Comparison of ENCODE assay signal across 20 cellular contexts in genomic region chr3:123783811-123784210, GRCh38.
DNase-seq lines count a peak whose midpoint lies in the region; ATAC-seq and TF ChIP-seq lines count a peak whose summit lies in the region.
"Had no signal": no experiment of that assay in that cellular context is flagged by ENCODE, and none has a peak within 500 bp of the region (broad histone marks: within the 10 kb centered on the region; RNA-seq: fewer than 3 reads in every experiment).

No MANE protein-coding gene starts in this region.

- DNase-seq in HFFc6, result no peak
- DNase-seq in ascending aorta (ENCODE audit: low spot score in 2 of 2), result no peak
- DNase-seq in left lung, result no peak
- DNase-seq in activated naive CD8-positive, alpha-beta T cell treated with anti-CD3 and anti-CD28 coated beads for 36 hours, result no peak
- no peak for DNase-seq in NCI-H2081 (lab: John Stamatoyannopoulos, UW)
- DNase-seq: activated CD4-positive, alpha-beta T cell treated with anti-CD3 and anti-CD28 coated beads, Interleukin-2, amount 10 ng/mL, durations not matched to agents 24 days and 14 days; activated CD8-positive, alpha-beta memory T cell treated with anti-CD3 and anti-CD28 coated beads, Interleukin-2, amount 10 ng/mL, durations not matched to agents 7 days and 5 days; CD8-positive, alpha-beta memory T cell; effector CD4-positive, alpha-beta T cell; left cardiac atrium; NCI-H1417; thyroid gland had no signal

- H3K36me3 ChIP-seq in ascending aorta (peaks cover 0 to 10% of the 10 kb centered on the region in 2 donors), left lung (no peaks in the 10 kb centered on the region), rectal smooth muscle tissue (ENCODE audit: control insufficient read depth, insufficient read depth, low read length) (no peaks in the 10 kb centered on the region)
- H3K36me3 ChIP-seq: thyroid gland had no signal

- intact Hi-C loops in ascending aorta (cut with DNase I), result no loop called here
- intact Hi-C loops in left lung (cut with DNase I), result no loop called here

- H3K36me3 Mint-ChIP-seq in HFFc6 (ENCODE audit: low read depth), result peaks cover 73% of the 10 kb centered on the region
- H3K36me3 Mint-ChIP-seq in activated naive CD8-positive, alpha-beta T cell treated with anti-CD3 and anti-CD28 coated beads for 36 hours, result no peaks in the 10 kb centered on the region
- H3K36me3 Mint-ChIP-seq: activated CD8-positive, alpha-beta memory T cell treated with anti-CD3 and anti-CD28 coated beads, Interleukin-2, amount 10 ng/mL, durations not matched to agents 7 days and 5 days; activated naive CD4-positive, alpha-beta T cell treated with anti-CD3 and anti-CD28 coated beads, Interleukin-2, amount 50 U/mL, for 24 hours; CD8-positive, alpha-beta memory T cell had no signal

- no peak for ATAC-seq in left lung
- no peak for ATAC-seq in GM21526 (IDR thresholded peaks at IDR 0.05; ENCODE audit: low FRiP score, unreplicated experiment)
- ATAC-seq in GM18858 (IDR thresholded peaks at IDR 0.05; ENCODE audit: unreplicated experiment), result no peak
- ATAC-seq: activated CD8-positive, alpha-beta memory T cell treated with anti-CD3 and anti-CD28 coated beads, Interleukin-2, amount 10 ng/mL, durations not matched to agents 7 days and 5 days; esophagus mucosa; sciatic nerve; stimulated activated effector memory CD8-positive, alpha-beta T cell treated with anti-CD3 and anti-CD28 coated beads, Interleukin-12 subunit alpha, Interleukin-12 subunit beta, amount 100 ng/mL, for 72 hours had no signal

- H3K27me3 ChIP-seq in ascending aorta (no peaks in the 10 kb centered on the region), left lung (no peaks in the 10 kb centered on the region), rectal smooth muscle tissue (ENCODE audit: control insufficient read depth, insufficient read depth, low read length) (no peaks in the 10 kb centered on the region)
- H3K27me3 ChIP-seq: thyroid gland had no signal

- H3K4me1 ChIP-seq in ascending aorta (peaks cover 18 to 35% of the 10 kb centered on the region in 2 donors), left lung (peaks cover 8% of the 10 kb centered on the region in 2 donors), rectal smooth muscle tissue (ENCODE audit: control insufficient read depth, insufficient read depth, low read length) (peaks cover 34% of the 10 kb centered on the region)
- H3K4me1 ChIP-seq: thyroid gland had no signal

- TF ChIP-seq CTCF in HFFc6 (IDR thresholded peaks at IDR 0.05) (no peak), ascending aorta (IDR thresholded peaks at IDR 0.05) (no peak), left lung (IDR thresholded peaks at IDR 0.05) (no peak)

- H3K27me3 Mint-ChIP-seq in HFFc6 (ENCODE audit: insufficient read depth), result peaks cover 7% of the 10 kb centered on the region; the same call in 1 of the 2 replicates
- H3K27me3 Mint-ChIP-seq in activated naive CD8-positive, alpha-beta T cell treated with anti-CD3 and anti-CD28 coated beads for 36 hours, result peaks cover 4% of the 10 kb centered on the region

- H3K27ac Mint-ChIP-seq in HFFc6, result peak overlapping the region; percentile 40; the same call in 1 of the 2 replicates
- no peak overlapping the region for H3K27ac Mint-ChIP-seq in activated naive CD8-positive, alpha-beta T cell treated with anti-CD3 and anti-CD28 coated beads for 36 hours
- H3K27ac Mint-ChIP-seq: activated CD4-positive, alpha-beta T cell treated with anti-CD3 and anti-CD28 coated beads, Interleukin-2, amount 10 ng/mL, durations not matched to agents 24 days and 14 days; activated CD8-positive, alpha-beta memory T cell treated with anti-CD3 and anti-CD28 coated beads, Interleukin-2, amount 10 ng/mL, durations not matched to agents 7 days and 5 days; activated naive CD4-positive, alpha-beta T cell treated with anti-CD3 and anti-CD28 coated beads, Interleukin-2, amount 50 U/mL, for 24 hours; activated T-helper 1 cell treated with anti-CD3 and anti-CD28 coated beads, Interleukin-12 subunit alpha, Interleukin-12 subunit beta, Interleukin-2, Interleukin-4 antibody, amounts not matched to agents 30 ng/mL and 10 ng/mL and 1 ng/mL, durations not matched to agents 14 hours and 24 hours and 36 hours; CD8-positive, alpha-beta memory T cell; stimulated activated effector memory CD8-positive, alpha-beta T cell treated with anti-CD3 and anti-CD28 coated beads, Interleukin-12 subunit alpha, Interleukin-12 subunit beta, amount 100 ng/mL, for 72 hours had no signal

- H3K4me3 ChIP-seq in ascending aorta (no peak overlapping the region), left lung (no peak overlapping the region), rectal smooth muscle tissue (ENCODE audit: low read length) (no peak overlapping the region)
- H3K4me3 ChIP-seq: thyroid gland had no signal

- H3K4me3 Mint-ChIP-seq in HFFc6, result no peak overlapping the region
- H3K4me3 Mint-ChIP-seq in activated naive CD8-positive, alpha-beta T cell treated with anti-CD3 and anti-CD28 coated beads for 36 hours, result no peak overlapping the region
- H3K4me3 Mint-ChIP-seq: activated CD4-positive, alpha-beta T cell treated with anti-CD3 and anti-CD28 coated beads, Interleukin-2, amount 10 ng/mL, durations not matched to agents 24 days and 14 days; activated CD8-positive, alpha-beta memory T cell treated with anti-CD3 and anti-CD28 coated beads, Interleukin-2, amount 10 ng/mL, durations not matched to agents 7 days and 5 days; activated naive CD4-positive, alpha-beta T cell treated with anti-CD3 and anti-CD28 coated beads, Interleukin-2, amount 50 U/mL, for 24 hours; activated T-helper 1 cell treated with anti-CD3 and anti-CD28 coated beads, Interleukin-12 subunit alpha, Interleukin-12 subunit beta, Interleukin-2, Interleukin-4 antibody, amounts not matched to agents 30 ng/mL and 10 ng/mL and 1 ng/mL, durations not matched to agents 14 hours and 24 hours and 36 hours; CD8-positive, alpha-beta memory T cell; stimulated activated effector memory CD8-positive, alpha-beta T cell treated with anti-CD3 and anti-CD28 coated beads, Interleukin-12 subunit alpha, Interleukin-12 subunit beta, amount 100 ng/mL, for 72 hours had no signal

- peak overlapping the region; percentile 66 to 86 for H3K27ac ChIP-seq in ascending aorta
- peak overlapping the region; percentile 13 to 49 for H3K27ac ChIP-seq in left lung
- peak overlapping the region; percentile 21 for H3K27ac ChIP-seq in rectal smooth muscle tissue (ENCODE audit: low read depth, low read length)
- H3K27ac ChIP-seq: thyroid gland had no signal

- no peaks in the 10 kb centered on the region for H3K9me3 ChIP-seq in ascending aorta
- H3K9me3 ChIP-seq in left lung, result no peaks in the 10 kb centered on the region
- H3K9me3 ChIP-seq: thyroid gland had no signal

- H3K9me3 Mint-ChIP-seq in HFFc6, result no peaks in the 10 kb centered on the region; the same call in 1 of the 2 replicates
- H3K9me3 Mint-ChIP-seq in activated naive CD8-positive, alpha-beta T cell treated with anti-CD3 and anti-CD28 coated beads for 36 hours, result no peaks in the 10 kb centered on the region
- H3K9me3 Mint-ChIP-seq: activated CD4-positive, alpha-beta T cell treated with anti-CD3 and anti-CD28 coated beads, Interleukin-2, amount 10 ng/mL, durations not matched to agents 24 days and 14 days; activated naive CD4-positive, alpha-beta T cell treated with anti-CD3 and anti-CD28 coated beads, Interleukin-2, amount 50 U/mL, for 24 hours; activated T-helper 1 cell treated with anti-CD3 and anti-CD28 coated beads, Interleukin-12 subunit alpha, Interleukin-12 subunit beta, Interleukin-2, Interleukin-4 antibody, amounts not matched to agents 30 ng/mL and 10 ng/mL and 1 ng/mL, durations not matched to agents 14 hours and 24 hours and 36 hours; CD8-positive, alpha-beta memory T cell; stimulated activated effector memory CD8-positive, alpha-beta T cell treated with anti-CD3 and anti-CD28 coated beads, Interleukin-12 subunit alpha, Interleukin-12 subunit beta, amount 100 ng/mL, for 72 hours had no signal

- no peak overlapping the region for H3K9ac ChIP-seq in rectal smooth muscle tissue (ENCODE audit: low read length)

- H3K4me1 Mint-ChIP-seq in HFFc6 (ENCODE audit: low read depth), result peaks cover 83% of the 10 kb centered on the region
- H3K4me1 Mint-ChIP-seq in activated naive CD8-positive, alpha-beta T cell treated with anti-CD3 and anti-CD28 coated beads for 36 hours, result no peaks in the 10 kb centered on the region
- H3K4me1 Mint-ChIP-seq: activated CD4-positive, alpha-beta T cell treated with anti-CD3 and anti-CD28 coated beads, Interleukin-2, amount 10 ng/mL, durations not matched to agents 24 days and 14 days; activated CD8-positive, alpha-beta memory T cell treated with anti-CD3 and anti-CD28 coated beads, Interleukin-2, amount 10 ng/mL, durations not matched to agents 7 days and 5 days; activated naive CD4-positive, alpha-beta T cell treated with anti-CD3 and anti-CD28 coated beads, Interleukin-2, amount 50 U/mL, for 24 hours; CD8-positive, alpha-beta memory T cell; stimulated activated effector memory CD8-positive, alpha-beta T cell treated with anti-CD3 and anti-CD28 coated beads, Interleukin-12 subunit alpha, Interleukin-12 subunit beta, amount 100 ng/mL, for 72 hours had no signal

Comparison
In these comparisons a context has a peak if more than half of its experiments do, and no peak if none do; other contexts are left out.
1. H3K27ac ChIP-seq: peak in every context shown above with its lines; median percentile 76 in ascending aorta; 31 in left lung; 21 in rectal smooth muscle tissue.